ENCODE assay signal across 11 cellular contexts in the genomic region with DNA sequence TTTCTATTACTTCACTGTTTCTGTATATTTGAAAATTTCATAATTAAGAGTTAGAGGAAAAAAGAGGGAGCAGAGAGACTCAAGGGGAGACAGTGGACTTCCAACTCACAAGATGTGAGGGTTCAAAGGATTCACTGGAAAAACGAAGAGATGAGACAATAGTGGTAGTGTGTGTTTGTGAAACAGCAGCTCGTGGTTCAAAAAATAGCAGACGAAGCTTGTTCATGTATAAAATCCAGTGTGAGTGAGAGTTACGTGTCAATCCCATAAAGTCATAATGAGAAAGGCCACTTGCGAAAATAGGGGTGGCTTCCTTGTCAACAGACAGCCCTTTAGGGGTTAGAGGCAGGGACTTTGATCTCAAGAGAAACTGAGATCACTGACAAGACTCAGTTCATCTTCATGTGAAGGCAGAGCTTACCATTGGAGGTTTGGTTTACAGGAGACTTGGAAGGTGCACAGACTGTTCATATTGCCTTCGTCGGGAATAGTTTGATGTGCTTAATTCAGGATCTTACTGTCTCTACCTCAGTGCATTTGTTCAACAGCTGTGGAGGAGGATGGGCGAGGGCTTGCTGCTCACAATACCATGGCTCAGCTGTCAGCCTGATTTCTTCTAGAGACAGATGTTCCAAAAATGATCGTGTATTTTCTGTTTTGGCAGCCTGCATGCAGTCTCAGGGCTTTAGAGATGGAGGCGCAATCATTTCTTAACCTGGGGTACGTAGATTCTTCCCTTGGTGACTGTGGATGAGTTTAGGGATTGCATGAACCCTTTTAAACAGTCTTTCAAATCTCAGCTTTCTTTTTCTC.
DNase-seq lines count a peak whose midpoint lies in the region; ATAC-seq and TF ChIP-seq lines count a peak whose summit lies in the region.
"Had no signal": no experiment of that assay in that cellular context is flagged by ENCODE, and none has a peak within 500 bp of the region (broad histone marks: within the 10 kb centered on the region; RNA-seq: fewer than 3 reads in every experiment).

No MANE protein-coding gene starts in this region.

- 91% methylated on average over 11 of the region's 11 CpGs for WGBS in mesenchymal stem cell
- 73 to 80% methylated on average over 11 of the region's 11 CpGs for WGBS in lower leg skin, 2 donors

- no peaks in the 10 kb centered on the region for H3K27me3 Mint-ChIP-seq in activated T-cell treated with anti-CD3 and anti-CD28 coated beads, Interleukin-2, amount 50 U/mL, for 24 hours

- no peak for TF ChIP-seq CTCF in lower leg skin (IDR thresholded peaks at IDR 0.05)

- no peak overlapping the region for H3K4ac ChIP-seq in mesenchymal stem cell (ENCODE audit: low read depth in 1 of 2, low read length in 2 of 2)

- H3K9me3 ChIP-seq in mesenchymal stem cell (ENCODE audit: control insufficient read depth, low read length): peaks cover 5% of the 10 kb centered on the region

- H4K91ac ChIP-seq in mesenchymal stem cell (ENCODE audit: low read length): no peak overlapping the region

- H3K27ac ChIP-seq in mesenchymal stem cell (ENCODE audit: low read length, poor library complexity, severe bottlenecking): no peak overlapping the region

- H3K4me3 Mint-ChIP-seq in activated T-cell treated with anti-CD3 and anti-CD28 coated beads, Interleukin-2, amount 50 U/mL, for 24 hours: peak overlapping the region; percentile 50

- peaks cover 2% of the 10 kb centered on the region for H3K36me3 Mint-ChIP-seq in activated T-cell treated with anti-CD3 and anti-CD28 coated beads, Interleukin-2, amount 50 U/mL, for 24 hours (ENCODE audit: low read depth)

- H2BK15ac ChIP-seq in mesenchymal stem cell (ENCODE audit: low read depth, poor library complexity, severe bottlenecking): no peak overlapping the region

- no peak overlapping the region for H3K9ac ChIP-seq in mesenchymal stem cell (ENCODE audit: low read length)

- no peak overlapping the region for H2BK12ac ChIP-seq in mesenchymal stem cell (ENCODE audit: low read length in 2 of 2)

- no peak overlapping the region for H2BK120ac ChIP-seq in mesenchymal stem cell (ENCODE audit: low read depth, low read length)

- H3K9me3 Mint-ChIP-seq in activated T-cell treated with anti-CD3 and anti-CD28 coated beads, Interleukin-2, amount 50 U/mL, for 24 hours: peaks cover 8% of the 10 kb centered on the region

- in situ Hi-C loops in KBM-7 (cut with MboI; ENCODE audit: low pct_unique_long_range_greater_than_20kb, low sequenced_read_pairs): no loop called here

- H3K79me1 ChIP-seq in mesenchymal stem cell (replicated peaks; ENCODE audit: low read length, poor library complexity, severe bottlenecking): no peaks in the 10 kb centered on the region

- H2AK5ac ChIP-seq in mesenchymal stem cell (ENCODE audit: low read length, severe bottlenecking): no peak overlapping the region

- no peak overlapping the region for H3K4me2 ChIP-seq in mesenchymal stem cell (ENCODE audit: low read length, poor library complexity, severe bottlenecking)

- peak overlapping the region in 1 of 2 experiments; percentile 3 for H3K14ac ChIP-seq in mesenchymal stem cell (ENCODE audit: low read length in 2 of 2)

- no peak for DNase-seq in activated T-cell treated with anti-CD3 and anti-CD28 coated beads, Interleukin-2, amount 50 U/mL, for 24 hours
- no peak for DNase-seq in activated T-cell treated with anti-CD3 and anti-CD28 coated beads for 4 hours
- no peak for DNase-seq in mesenchymal stem cell
- DNase-seq in lower leg skin (ENCODE audit: low spot score in 2 of 2): no peak
- DNase-seq in KBM-7: no peak
- DNase-seq: effector CD8-positive, alpha-beta T cell; kidney; retina had no signal

- H3K4me1 ChIP-seq in mesenchymal stem cell (ENCODE audit: control insufficient read depth, insufficient read depth, low read depth, low read length): no peaks in the 10 kb centered on the region

- H3K4me3 ChIP-seq in mesenchymal stem cell (ENCODE audit: insufficient read depth in 1 of 2, low read depth in 1 of 2, low read length in 2 of 2) (no peak overlapping the region), lower leg skin (ENCODE audit: low read depth, poor library complexity, severe bottlenecking) (no peak overlapping the region)

- peak overlapping the region; percentile 85 for H3K27ac Mint-ChIP-seq in activated T-cell treated with anti-CD3 and anti-CD28 coated beads, Interleukin-2, amount 50 U/mL, for 24 hours

- intact Hi-C loops in lower leg skin (cut with DNase I; ENCODE audit: low total_unique reads): no loop called here

- no peak overlapping the region for H4K8ac ChIP-seq in mesenchymal stem cell (ENCODE audit: low read length)

- no peak for TF ChIP-seq POLR2A in lower leg skin (IDR thresholded peaks at IDR 0.05)

- no peaks in the 10 kb centered on the region for H3K36me3 ChIP-seq in mesenchymal stem cell (ENCODE audit: control insufficient read depth in 1 of 2, insufficient read depth in 2 of 2, low read depth in 1 of 2, low read length in 2 of 2)

- no peak overlapping the region for H2BK5ac ChIP-seq in mesenchymal stem cell (ENCODE audit: low read depth, low read length, poor library complexity, severe bottlenecking)

- ATAC-seq in GM21619 (IDR thresholded peaks at IDR 0.05; ENCODE audit: unreplicated experiment): peak; percentile 80
- ATAC-seq in HG03571 (IDR thresholded peaks at IDR 0.05; ENCODE audit: unreplicated experiment): peak; percentile 69
- ATAC-seq in HG02970 (IDR thresholded peaks at IDR 0.05; ENCODE audit: low FRiP score, unreplicated experiment): no peak

- H3K18ac ChIP-seq in mesenchymal stem cell (ENCODE audit: low read depth in 1 of 2, low read length in 2 of 2): peak overlapping the region in 1 of 2 experiments; percentile 2

- H3K4me1 Mint-ChIP-seq in activated T-cell treated with anti-CD3 and anti-CD28 coated beads, Interleukin-2, amount 50 U/mL, for 24 hours (ENCODE audit: low read depth): peaks cover 27% of the 10 kb centered on the region

- H3K23ac ChIP-seq in mesenchymal stem cell (ENCODE audit: low read length in 2 of 2): no peak overlapping the region

- H3K27me3 ChIP-seq in mesenchymal stem cell (ENCODE audit: control insufficient read depth in 1 of 2, insufficient read depth in 1 of 2, low read length in 2 of 2): peaks cover 0 to 11% of the 10 kb centered on the region in 2 experiments

- H2AFZ ChIP-seq in mesenchymal stem cell (ENCODE audit: low read depth, low read length): peak overlapping the region; percentile 10
